In the genomic region with DNA sequence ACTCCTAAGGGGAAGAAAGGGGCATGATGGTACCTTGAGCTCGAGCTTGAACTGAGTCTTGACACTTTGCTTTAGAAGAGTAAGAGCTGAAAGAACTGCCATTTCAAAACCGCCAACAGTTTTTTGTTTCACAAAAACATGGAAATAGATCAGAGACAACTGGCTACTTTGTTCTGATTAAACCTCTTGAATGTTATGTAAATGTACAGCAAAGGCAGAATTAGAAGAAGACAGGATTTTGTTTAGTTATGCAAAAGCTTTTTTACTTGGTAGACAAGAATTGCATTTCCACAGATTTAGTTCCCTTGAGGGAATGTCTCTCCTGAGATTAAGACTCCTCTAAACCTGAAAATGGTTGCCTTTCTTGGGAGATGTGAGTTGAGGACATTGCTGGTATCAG, we compare ENCODE assay signal across 20 cellular contexts. TPM values are rescaled to one million over a fixed set of nuclear protein-coding genes. Genes with fewer than 3 reads are reported as not detected.
DNase-seq lines count a peak whose midpoint lies in the region; ATAC-seq, FAIRE-seq and TF ChIP-seq lines count a peak whose summit lies in the region.
"Had no signal": no experiment of that assay in that cellular context is flagged by ENCODE, and none has a peak within 500 bp of the region (broad histone marks: within the 10 kb centered on the region; RNA-seq: fewer than 3 reads in every experiment).

No MANE protein-coding gene starts in this region.

- H3K27me3 Mint-ChIP-seq in neural progenitor cell (ENCODE audit: insufficient read depth, low read depth), result no peaks in the 10 kb centered on the region

- no peak overlapping the region for H3K14ac ChIP-seq in H1 (ENCODE audit: insufficient read length)

- CTCF ChIA-PET in H1 (lab: Charles Lee; ENCODE audit: partially characterized antibody), result no interaction called here

- H4K8ac ChIP-seq in H1 (ENCODE audit: extremely low read depth, insufficient read depth, low read length), result no peak overlapping the region

- no peak overlapping the region for H3K23ac ChIP-seq in H1 (ENCODE audit: insufficient read length)

- no peak overlapping the region for H2AK5ac ChIP-seq in H1 (ENCODE audit: low read depth, low read length)

- no peaks in the 10 kb centered on the region for H3K27me3 ChIP-seq in HUES64 (ENCODE audit: insufficient read depth, low read length)
- H3K27me3 ChIP-seq in H1 (replicated peaks in 1 of 4; ENCODE audit: control insufficient read depth in 3 of 4, extremely low read depth in 1 of 4, insufficient read depth in 3 of 4, low read length in 3 of 4), result no peaks in the 10 kb centered on the region
- H3K27me3 ChIP-seq in neural progenitor cell, result no peaks in the 10 kb centered on the region

- H2BK12ac ChIP-seq in H1 (ENCODE audit: low read depth, low read length), result no peak overlapping the region

- H3K4me1 Mint-ChIP-seq in neural progenitor cell, result no peaks in the 10 kb centered on the region
- H3K4me1 Mint-ChIP-seq: CD4-positive, alpha-beta memory T cell had no signal

- H3K18ac ChIP-seq in H1 (ENCODE audit: extremely low read depth, low read length), result no peak overlapping the region

- H3K79me2 ChIP-seq in H1 (ENCODE audit: control insufficient read depth in 1 of 2, insufficient read depth in 2 of 2, low read length in 2 of 2) (no peaks in the 10 kb centered on the region), neural progenitor cell (ENCODE audit: low read depth) (no peaks in the 10 kb centered on the region)

- H3K4ac ChIP-seq in H1 (replicated peaks; ENCODE audit: insufficient read length, low read depth, low read length), result no peak overlapping the region

- no peak for ATAC-seq in HG02623 (IDR thresholded peaks at IDR 0.05; ENCODE audit: unreplicated experiment)
- ATAC-seq in HG03521 (IDR thresholded peaks at IDR 0.05; ENCODE audit: unreplicated experiment), result no peak

- H3K36me3 Mint-ChIP-seq in neural progenitor cell, result no peaks in the 10 kb centered on the region
- H3K36me3 Mint-ChIP-seq: CD4-positive, alpha-beta memory T cell had no signal

- no peak overlapping the region for H4K5ac ChIP-seq in H1 (ENCODE audit: insufficient read length, low read depth, low read length)

- H3K4me3 ChIP-seq in HUES64 (ENCODE audit: low read length) (no peak overlapping the region), H1 (ENCODE audit: extremely low read depth in 1 of 4, insufficient read depth in 2 of 4, low read depth in 3 of 4, low read length in 4 of 4) (no peak overlapping the region), neural progenitor cell (no peak overlapping the region)
- H3K4me3 ChIP-seq: GM23248 had no signal

- no peak overlapping the region for H3K4me3 Mint-ChIP-seq in neural progenitor cell
- H3K4me3 Mint-ChIP-seq: CD4-positive, alpha-beta memory T cell had no signal

- H3K9ac ChIP-seq in HUES64 (ENCODE audit: low read depth, low read length) (no peak overlapping the region), H1 (replicated peaks in 1 of 4; ENCODE audit: extremely low read depth in 1 of 4, low read depth in 3 of 4, low read length in 3 of 4) (no peak overlapping the region), neural progenitor cell (no peak overlapping the region)
- H3K9ac ChIP-seq: GM23248 had no signal

- H3K27ac ChIP-seq in HUES64 (ENCODE audit: low read depth, low read length), result peak overlapping the region; percentile 22; the same call in 1 of the 2 replicates
- no peak overlapping the region for H3K27ac ChIP-seq in H1 (ENCODE audit: low read depth, low read length)
- no peak overlapping the region for H3K27ac ChIP-seq in neural progenitor cell
- H3K27ac ChIP-seq: GM23248 had no signal

- H3K9me3 ChIP-seq in HUES64 (ENCODE audit: insufficient read depth, low read depth, low read length), result no peaks in the 10 kb centered on the region
- no peaks in the 10 kb centered on the region for H3K9me3 ChIP-seq in H1 (ENCODE audit: insufficient read depth in 2 of 2, low read depth in 1 of 2, low read length in 1 of 2)
- no peaks in the 10 kb centered on the region for H3K9me3 ChIP-seq in neural progenitor cell (ENCODE audit: low read depth)

- no peaks in the 10 kb centered on the region; the same call in 1 of the 2 replicates for H3K23me2 ChIP-seq in H1 (ENCODE audit: low read depth, low read length)

- peaks cover 24% of the 10 kb centered on the region; the same call in 1 of the 2 replicates for H3K4me1 ChIP-seq in HUES64 (ENCODE audit: insufficient read depth, low read length)
- H3K4me1 ChIP-seq in H1 (replicated peaks in 1 of 4; ENCODE audit: control insufficient read depth in 3 of 4, insufficient read depth in 4 of 4, low read length in 3 of 4), result peaks cover 0 to 16% (median 1%) of the 10 kb centered on the region in 4 experiments; a peak in 3 of 7 replicates
- peaks cover 11% of the 10 kb centered on the region for H3K4me1 ChIP-seq in neural progenitor cell

- H3K79me1 ChIP-seq in H1 (ENCODE audit: low read depth, low read length), result no peaks in the 10 kb centered on the region

- H4K20me1 ChIP-seq in H1 (replicated peaks in 1 of 2; ENCODE audit: control insufficient read depth in 1 of 2, insufficient read depth in 2 of 2, low read length in 2 of 2), result no peaks in the 10 kb centered on the region
- H4K20me1 ChIP-seq in neural progenitor cell (ENCODE audit: low read depth), result no peaks in the 10 kb centered on the region

- peak overlapping the region; percentile 15 to 47; a peak in 2 of 4 replicates for H3K4me2 ChIP-seq in H1 (ENCODE audit: insufficient read depth in 1 of 2, low read depth in 2 of 2, low read length in 2 of 2)
- H3K4me2 ChIP-seq in neural progenitor cell, result no peak overlapping the region

- H2AFZ ChIP-seq in H1 (ENCODE audit: low read length) (peak overlapping the region; percentile 48), neural progenitor cell (replicated peaks) (peak overlapping the region; percentile 24)
- H2AFZ ChIP-seq: GM23248 had no signal

- TF ChIP-seq EP300 in H1 (IDR thresholded peaks at IDR 0.05; ENCODE audit: borderline replicate concordance in 1 of 2, low read depth in 2 of 2, low read length in 2 of 2), result no peak

- POLR2A ChIA-PET in H1 (lab: Charles Lee; ENCODE audit: partially characterized antibody), result no interaction called here

- no peak for DNase-seq in H1 (ENCODE audit: low read depth in 1 of 2, low spot score in 2 of 2)
- no peak for DNase-seq in neural progenitor cell (ENCODE audit: low spot score)
- DNase-seq in NCI-H2029 treated with DMSO at 0.1 percent for 48 hours (lab: John Stamatoyannopoulos, UW), result no peak
- DNase-seq: C1 segment of cervical spinal cord; Calu3; CD4-positive, alpha-beta memory T cell; COR-L47; DMS53; DMS79 treated with DMSO at 0.1 percent for 48 hours; GM23248; HCEC 1CT had no signal

- H3K27ac Mint-ChIP-seq in neural progenitor cell, result no peak overlapping the region
- H3K27ac Mint-ChIP-seq: CD4-positive, alpha-beta memory T cell had no signal

- no peak overlapping the region for H4K91ac ChIP-seq in H1 (replicated peaks; ENCODE audit: insufficient read length, low read length)

- no peak overlapping the region for H2BK20ac ChIP-seq in H1 (ENCODE audit: low read length)

- H3K36me3 ChIP-seq in HUES64 (ENCODE audit: insufficient read depth, low read length), result no peaks in the 10 kb centered on the region
- no peaks in the 10 kb centered on the region for H3K36me3 ChIP-seq in H1 (ENCODE audit: control insufficient read depth in 2 of 4, insufficient read depth in 4 of 4, low read length in 3 of 4)
- H3K36me3 ChIP-seq in neural progenitor cell, result no peaks in the 10 kb centered on the region

- H3F3A ChIP-seq in neural progenitor cell (ENCODE audit: low read depth), result no peaks in the 10 kb centered on the region

- H3K56ac ChIP-seq in H1 (replicated peaks; ENCODE audit: insufficient read length, low read depth, low read length), result no peak overlapping the region

- H3K9me3 Mint-ChIP-seq in neural progenitor cell, result no peaks in the 10 kb centered on the region
- H3K9me3 Mint-ChIP-seq: CD4-positive, alpha-beta memory T cell had no signal

- H2BK120ac ChIP-seq in H1 (replicated peaks; ENCODE audit: low read depth, low read length), result peak overlapping the region; percentile 41

- H2BK15ac ChIP-seq in H1 (ENCODE audit: low read length), result no peak overlapping the region

- no peak for TF ChIP-seq POLR2A in H1 (IDR thresholded peaks at IDR 0.05; ENCODE audit: control extremely low read depth in 1 of 2, low read depth in 2 of 2, low read length in 2 of 2)

- TF ChIP-seq RAD21 in H1 (IDR thresholded peaks at IDR 0.05 in 1 of 2, conservative IDR thresholded peaks at IDR 0.05 in 1 of 2; ENCODE audit: low read depth in 2 of 2, low read length in 2 of 2), result no peak

- FAIRE-seq in H1 (lab: Jason Lieb, UNC), result no peak
- FAIRE-seq: GM12892, H54 had no signal

- TF ChIP-seq CTCF in H1 (IDR thresholded peaks at IDR 0.05; ENCODE audit: control extremely low read depth in 1 of 3, insufficient read depth in 1 of 3, low read depth in 1 of 3, low read length in 3 of 3), result no peak
- TF ChIP-seq CTCF in neural progenitor cell (IDR thresholded peaks at IDR 0.05), result no peak

- H2BK5ac ChIP-seq in H1 (ENCODE audit: low read depth, low read length), result peak overlapping the region; percentile 86; the same call in 1 of the 2 replicates

- WGBS in HUES64, result 46% methylated on average over 2 of the region's 2 CpGs
- 43% methylated on average over 2 of the region's 2 CpGs; no CpG with 5 or more reads in 1 of the 2 experiments for WGBS in H1 (ENCODE audit: extremely low coverage in 1 of 2, insufficient coverage in 1 of 2, insufficient read length in 1 of 2, insufficient replicate concordance in 2 of 2, low coverage in 1 of 2, low lambda C conversion rate in 2 of 2, missing lambda C conversion rate in 1 of 2), 2 experiments

TF ChIP-seq in H1, 55 proteins besides CTCF, POLR2A, EP300 and RAD21 (continues in another document):
- TF ChIP-seq FOSL1 (IDR thresholded peaks at IDR 0.05; ENCODE audit: insufficient read depth, low read depth, low read length) (no peak), POLR2AphosphoS5 (IDR thresholded peaks at IDR 0.05; ENCODE audit: low read depth, low read length) (no peak), SIN3A (conservative IDR thresholded peaks at IDR 0.05 in 1 of 2, IDR thresholded peaks at IDR 0.05 in 1 of 2; ENCODE audit: low read depth in 1 of 2, low read length in 2 of 2) (no peak), BCL11A (IDR thresholded peaks at IDR 0.05; ENCODE audit: low read depth in 2 of 2, low read length in 2 of 2) (no peak), CREB1 (IDR thresholded peaks at IDR 0.05) (no peak), CHD2 (IDR thresholded peaks at IDR 0.05; ENCODE audit: low read length) (no peak)

RNA-seq across cellular contexts. Expression of a gene that starts 33.3 kb away (rescaled TPM):
- polyA plus RNA-seq in HUES64 (2013, experiment 1 of 2), result not detected
- not detected for polyA plus RNA-seq in HUES64 (2013, experiment 2 of 2)
- not detected in 2 replicates for total RNA-seq in H1 (2021; fragmentation: NEBNext Ultra II Directional; extraction: Animal tissue kit (Norgen Biotek cat#: 25700))
- polyA plus RNA-seq in H1 (2011; rRNA removed), result 0.03 TPM in 1 of 2 replicates, not detected in the other
- polyA plus RNA-seq in H1 (2011; cell fraction: cytosol; rRNA removed), result 0.03 TPM
- polyA plus RNA-seq in H1 (2011; cell fraction: nucleus; rRNA removed), result 0.09 TPM
- not detected in 4 replicates for polyA plus RNA-seq in H1 (2012, experiment 1 of 2)
- polyA plus RNA-seq in H1 (2012, experiment 2 of 2), result not detected
- polyA plus RNA-seq in H1 (2013, experiment 1 of 2), result 0.12 TPM
- 0.02 TPM for polyA plus RNA-seq in H1 (2013, experiment 2 of 2)
- polyA minus RNA-seq in H1 (2011; rRNA and poly(A)+ RNA removed), result 0.47 and 0.80 TPM in 2 replicates
- 0.66 TPM for polyA minus RNA-seq in H1 (2011; cell fraction: cytosol; rRNA and poly(A)+ RNA removed)
- 4.6 TPM for polyA minus RNA-seq in H1 (2011; cell fraction: nucleus; rRNA and poly(A)+ RNA removed)
- 0.06 and 0.99 TPM in 2 replicates for total RNA-seq in neural progenitor cell (ENCODE audit: low replicate concordance)
- total RNA-seq: A673, Calu3, Daoy, G401 had no signal
- polyA plus RNA-seq: BJ; CD4-positive, alpha-beta memory T cell; GM23248 had no signal
